12 cellular contexts compared by ENCODE assay signal in genomic region chr5:9294793-9295465, GRCh38.
DNase-seq lines count a peak whose midpoint lies in the region; ATAC-seq, FAIRE-seq and TF ChIP-seq lines count a peak whose summit lies in the region.
"Had no signal": no experiment of that assay in that cellular context is flagged by ENCODE, and none has a peak within 500 bp of the region (broad histone marks: within the 10 kb centered on the region; RNA-seq: fewer than 3 reads in every experiment).

No MANE protein-coding gene starts in this region.

- H3K27ac ChIP-seq in trophoblast cell (ENCODE audit: low read depth, low read length), result no peak overlapping the region
- H3K27ac ChIP-seq: BLaER1 treated with 17β-estradiol and CSF1 and Interleukin-3, amounts not matched to agents 10 nM and 100 nM had no signal

- peak; percentile 87 for ATAC-seq in WTC11

- H3K4me1 ChIP-seq in iPS-15b (ENCODE audit: control insufficient read depth, insufficient read depth, low read length), result peaks cover 9% of the 10 kb centered on the region
- H3K4me1 ChIP-seq in trophoblast cell (ENCODE audit: control insufficient read depth in 1 of 2, insufficient read depth in 2 of 2, low read length in 2 of 2), result no peaks in the 10 kb centered on the region
- H3K4me1 ChIP-seq: BLaER1 treated with 17β-estradiol and CSF1 and Interleukin-3, amounts not matched to agents 10 nM and 100 nM; HAP-1 had no signal

- no peak overlapping the region for H3K14ac ChIP-seq in trophoblast cell (ENCODE audit: low read length)

- no peaks in the 10 kb centered on the region for H3K36me3 ChIP-seq in H7 (replicated peaks; ENCODE audit: control insufficient read depth, insufficient read depth, low read length)
- H3K36me3 ChIP-seq in iPS-15b (ENCODE audit: control insufficient read depth, insufficient read depth, low read length), result no peaks in the 10 kb centered on the region
- H3K36me3 ChIP-seq in trophoblast cell (ENCODE audit: control insufficient read depth in 1 of 2, insufficient read depth in 2 of 2, low read length in 2 of 2), result peaks cover 3 to 10% of the 10 kb centered on the region in 2 experiments
- H3K36me3 ChIP-seq: BLaER1 treated with 17β-estradiol and CSF1 and Interleukin-3, amounts not matched to agents 10 nM and 100 nM; HAP-1 had no signal

- POLR2A ChIA-PET in WTC11 (lab: Charles Lee), result interaction anchor here (0.9 kb wide), 1 partner anchor 11 kb away, joined by 3 read pairs; no protein-coding TSS in a partner anchor

- no peak overlapping the region for H3K4ac ChIP-seq in trophoblast cell (ENCODE audit: low read depth, low read length)

- H3K9me3 ChIP-seq in iPS-15b (ENCODE audit: control insufficient read depth, insufficient read depth, low read length) (no peaks in the 10 kb centered on the region), trophoblast cell (ENCODE audit: insufficient read depth, low read depth, low read length) (no peaks in the 10 kb centered on the region)
- H3K9me3 ChIP-seq: BLaER1 treated with 17β-estradiol and CSF1 and Interleukin-3, amounts not matched to agents 10 nM and 100 nM; HAP-1 had no signal

- H3K79me2 ChIP-seq in trophoblast cell (ENCODE audit: control insufficient read depth, insufficient read depth, low read length, poor library complexity), result no peaks in the 10 kb centered on the region

- peak overlapping the region; percentile 91; the same call in 1 of the 2 replicates for H3K27ac Mint-ChIP-seq in WTC11

- H3K9ac ChIP-seq in iPS-15b (ENCODE audit: low read depth, low read length) (no peak overlapping the region), trophoblast cell (ENCODE audit: low read length) (no peak overlapping the region)
- H3K9ac ChIP-seq: BLaER1 treated with 17β-estradiol and CSF1 and Interleukin-3, amounts not matched to agents 10 nM and 100 nM had no signal

- TF ChIP-seq CTCF in WTC11 (IDR thresholded peaks at IDR 0.05), result no peak

- H3K23ac ChIP-seq in trophoblast cell (ENCODE audit: low read length), result no peak overlapping the region

- no peaks in the 10 kb centered on the region for H3K36me3 Mint-ChIP-seq in WTC11
- H3K36me3 Mint-ChIP-seq: CD4-positive, CD25-positive, alpha-beta regulatory T cell had no signal

- H2AFZ ChIP-seq in trophoblast cell (ENCODE audit: insufficient read depth, low read length, poor library complexity), result no peak overlapping the region

- no CpG with 5 or more reads among the region's 3 CpGs for WGBS in trophoblast cell (ENCODE audit: extremely low coverage, insufficient coverage, insufficient read length)

- no peaks in the 10 kb centered on the region for H3K79me1 ChIP-seq in trophoblast cell (ENCODE audit: low read length)

- H3K4me1 Mint-ChIP-seq in WTC11, result peaks cover 20% of the 10 kb centered on the region
- H3K4me1 Mint-ChIP-seq: CD4-positive, CD25-positive, alpha-beta regulatory T cell had no signal

- no peak overlapping the region for H2AK5ac ChIP-seq in trophoblast cell (ENCODE audit: low read length)

- H2BK12ac ChIP-seq in trophoblast cell (ENCODE audit: low read length), result no peak overlapping the region

- H3K4me2 ChIP-seq in trophoblast cell (ENCODE audit: low read length), result no peak overlapping the region
- H3K4me2 ChIP-seq: BLaER1 treated with 17β-estradiol and CSF1 and Interleukin-3, amounts not matched to agents 10 nM and 100 nM had no signal

- FAIRE-seq in H54 (lab: Jason Lieb, UNC), result no peak

- H2BK5ac ChIP-seq in trophoblast cell (ENCODE audit: low read depth, low read length, poor library complexity), result no peak overlapping the region

- peak overlapping the region; percentile 42; the same call in 1 of the 2 replicates for H3K4me3 Mint-ChIP-seq in WTC11
- H3K4me3 Mint-ChIP-seq: CD4-positive, CD25-positive, alpha-beta regulatory T cell had no signal

- H3K4me3 ChIP-seq in H7 (ENCODE audit: insufficient read depth, low read depth, low read length), result no peak overlapping the region
- peak overlapping the region; percentile 3 for H3K4me3 ChIP-seq in iPS-15b (ENCODE audit: low read depth, low read length)
- H3K4me3 ChIP-seq in trophoblast cell (ENCODE audit: low read depth, low read length), result no peak overlapping the region
- H3K4me3 ChIP-seq: BLaER1 treated with 17β-estradiol and CSF1 and Interleukin-3, amounts not matched to agents 10 nM and 100 nM; HAP-1 had no signal

- TF ChIP-seq POLR2A in H54 (IDR thresholded peaks at IDR 0.05; ENCODE audit: low read depth, low read length), result no peak

- H4K8ac ChIP-seq in trophoblast cell (ENCODE audit: low read depth, low read length), result no peak overlapping the region

- CTCF ChIA-PET in WTC11 (lab: Charles Lee), result interaction anchor here (0.6 kb wide), 1 partner anchor 454 kb away, joined by 3 read pairs; no protein-coding TSS in a partner anchor

- DNase-seq in H7 (peak; percentile 14), WTC11 (ENCODE audit: low spot score) (no peak), trophoblast cell (no peak), hypothalamus (lab: John Stamatoyannopoulos, UW) (no peak), germinal center (ENCODE audit: low spot score) (no peak), H54 (ENCODE audit: insufficient read length, low spot score) (no peak)
- DNase-seq: 8988T; CD4-positive, CD25-positive, alpha-beta regulatory T cell; DMS53 had no signal

- peaks cover 7% of the 10 kb centered on the region for H3K9me3 Mint-ChIP-seq in WTC11

- no peak overlapping the region for H4K12ac ChIP-seq in trophoblast cell (ENCODE audit: low read depth, low read length)

- no peaks in the 10 kb centered on the region for H3K27me3 Mint-ChIP-seq in WTC11 (ENCODE audit: low read depth)
- H3K27me3 Mint-ChIP-seq: CD4-positive, CD25-positive, alpha-beta regulatory T cell had no signal

- H3K27me3 ChIP-seq in H7 (ENCODE audit: control insufficient read depth, insufficient read depth, low read length), result no peaks in the 10 kb centered on the region
- no peaks in the 10 kb centered on the region for H3K27me3 ChIP-seq in iPS-15b (ENCODE audit: control insufficient read depth, insufficient read depth, low read length)
- no peaks in the 10 kb centered on the region for H3K27me3 ChIP-seq in trophoblast cell (ENCODE audit: insufficient read depth, low read length)
- H3K27me3 ChIP-seq: BLaER1 treated with 17β-estradiol and CSF1 and Interleukin-3, amounts not matched to agents 10 nM and 100 nM had no signal

- H3K18ac ChIP-seq in trophoblast cell (ENCODE audit: low read length), result peak overlapping the region; percentile 33

- H2BK120ac ChIP-seq in trophoblast cell (ENCODE audit: insufficient read depth, low read length, poor library complexity), result no peak overlapping the region

- H4K91ac ChIP-seq in trophoblast cell (ENCODE audit: low read depth, low read length), result no peak overlapping the region

TF ChIP-seq in WTC11, 78 proteins besides CTCF, POLR2A, EP300 and RAD21:
- no peak for TF ChIP-seq HMGA2 (CRISPR knock-in tag; IDR thresholded peaks at IDR 0.05)
- peak; percentile 75 for TF ChIP-seq ZNF121 (CRISPR knock-in tag; IDR thresholded peaks at IDR 0.05)
